10 cellular contexts compared by ENCODE assay signal in genomic region chr16:24989417-24989978, GRCh38. TPM values are rescaled to one million over a fixed set of nuclear protein-coding genes. Genes with fewer than 3 reads are reported as not detected.
DNase-seq lines count a peak whose midpoint lies in the region; ATAC-seq and TF ChIP-seq lines count a peak whose summit lies in the region.
"Had no signal": no experiment of that assay in that cellular context is flagged by ENCODE, and none has a peak within 500 bp of the region (broad histone marks: within the 10 kb centered on the region; RNA-seq: fewer than 3 reads in every experiment).

No MANE protein-coding gene starts in this region.

- H3K4me3 ChIP-seq in ACC112 (ENCODE audit: low read depth, low read length), result peak overlapping the region; percentile 60
- H3K4me3 ChIP-seq in OCI-LY3 (ENCODE audit: low read length), result no peak overlapping the region
- H3K4me3 ChIP-seq: GM23338 had no signal

- H3K27me3 Mint-ChIP-seq in progenitor cell of endocrine pancreas, result no peaks in the 10 kb centered on the region

- peaks cover 100% of the 10 kb centered on the region for H4K20me1 ChIP-seq in OCI-LY3 (ENCODE audit: insufficient read depth, low read length)

- H3K9me3 Mint-ChIP-seq in progenitor cell of endocrine pancreas (ENCODE audit: low read depth), result no peaks in the 10 kb centered on the region
- H3K9me3 Mint-ChIP-seq: GM23338 had no signal

- ATAC-seq in GM19463 (IDR thresholded peaks at IDR 0.05; ENCODE audit: unreplicated experiment), result no peak

- no peaks in the 10 kb centered on the region for H3K36me3 Mint-ChIP-seq in progenitor cell of endocrine pancreas (ENCODE audit: insufficient read depth)

- no peaks in the 10 kb centered on the region for H3K9me3 ChIP-seq in OCI-LY3 (ENCODE audit: insufficient read depth, low read length)

- no peaks in the 10 kb centered on the region for H3K36me3 ChIP-seq in ACC112 (ENCODE audit: insufficient read depth, low read length)
- H3K36me3 ChIP-seq in OCI-LY3 (replicated peaks; ENCODE audit: low read depth, low read length), result peaks cover 24% of the 10 kb centered on the region

- TF ChIP-seq CTCF in OCI-LY3 (IDR thresholded peaks at IDR 0.05; ENCODE audit: low read depth, low read length), result no peak
- TF ChIP-seq CTCF in progenitor cell of endocrine pancreas (IDR thresholded peaks at IDR 0.05; ENCODE audit: unreplicated experiment), result no peak

- peaks cover 79% of the 10 kb centered on the region for H3K4me1 ChIP-seq in ACC112 (ENCODE audit: control insufficient read depth, insufficient read depth, low read length, unreplicated experiment)
- peaks cover 86% of the 10 kb centered on the region for H3K4me1 ChIP-seq in OCI-LY3 (ENCODE audit: low read length)

- H2AFZ ChIP-seq in ACC112 (ENCODE audit: low read length, unreplicated experiment) (no peak overlapping the region), OCI-LY3 (ENCODE audit: low read depth, low read length) (no peak overlapping the region)
- H2AFZ ChIP-seq: GM23338 had no signal

- H3K9ac ChIP-seq in OCI-LY3 (ENCODE audit: low read length), result no peak overlapping the region

- peaks cover 51% of the 10 kb centered on the region for H3K4me1 Mint-ChIP-seq in progenitor cell of endocrine pancreas (ENCODE audit: low read depth)

- H3K4me3 Mint-ChIP-seq in progenitor cell of endocrine pancreas (ENCODE audit: low read depth), result no peak overlapping the region
- H3K4me3 Mint-ChIP-seq: GM23338 had no signal

- H3K27me3 ChIP-seq in ACC112 (ENCODE audit: insufficient read depth, low read length) (no peaks in the 10 kb centered on the region), OCI-LY3 (ENCODE audit: low read depth, low read length) (no peaks in the 10 kb centered on the region)

- peak overlapping the region; percentile 42 for H3K27ac Mint-ChIP-seq in progenitor cell of endocrine pancreas

- H3K27ac ChIP-seq in ACC112 (ENCODE audit: low read depth, low read length) (peak overlapping the region; percentile 97), OCI-LY3 (ENCODE audit: low read length) (no peak overlapping the region), epithelial cell of prostate (peak overlapping the region; percentile 27)

- no peak for DNase-seq in epithelial cell of prostate (ENCODE audit: low read depth, low spot score)
- DNase-seq in progenitor cell of endocrine pancreas (ENCODE audit: low spot score, unreplicated experiment), result no peak
- no peak for DNase-seq in NCI-H748 (lab: John Stamatoyannopoulos, UW; ENCODE audit: unreplicated experiment)
- no peak for DNase-seq in NCI-H187 (lab: John Stamatoyannopoulos, UW)
- DNase-seq in HPDE6-E6E7 (ENCODE audit: extremely low spot score), result no peak
- DNase-seq: NCI-H1694 treated with DMSO at 0.1 percent for 48 hours had no signal

- H3K79me2 ChIP-seq in ACC112 (ENCODE audit: control insufficient read depth, insufficient read depth, low read length, unreplicated experiment), result peaks cover 75% of the 10 kb centered on the region
- H3K79me2 ChIP-seq in OCI-LY3 (ENCODE audit: low read length), result peaks cover 100% of the 10 kb centered on the region

- peak overlapping the region; percentile 51 for H3K4me2 ChIP-seq in OCI-LY3 (ENCODE audit: low read length)
- H3K4me2 ChIP-seq: GM23338 had no signal

RNA-seq across cellular contexts. Expression of gene ARHGAP17, which starts 25.7 kb away (rescaled TPM):
- total RNA-seq in progenitor cell of endocrine pancreas, result 115 and 118 TPM in 2 replicates
